ENCODE assay signal across 2 cellular contexts in the genomic region with DNA sequence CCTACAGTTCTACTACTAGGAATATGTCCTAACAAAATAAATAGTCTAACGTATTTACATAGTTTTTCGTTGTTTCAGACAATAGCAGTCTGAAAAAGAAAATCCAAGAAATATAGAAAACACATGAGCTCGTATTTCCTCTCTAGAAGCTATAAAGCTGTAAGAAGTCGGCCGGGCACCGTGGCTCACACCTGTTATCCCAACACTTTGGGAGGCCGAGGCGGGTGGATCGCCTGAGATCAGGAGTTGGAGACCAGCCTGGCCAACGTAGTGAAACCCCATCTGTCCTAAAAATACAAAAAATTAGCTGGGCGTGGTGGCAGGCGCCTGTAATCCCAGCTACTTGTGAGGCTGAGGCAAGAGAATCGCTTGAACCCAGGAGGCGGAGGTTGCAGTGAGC. TPM values are rescaled to one million over a fixed set of nuclear protein-coding genes. Genes with fewer than 3 reads are reported as not detected.
"Had no signal": no experiment of that assay in that cellular context is flagged by ENCODE, and none has a peak within 500 bp of the region (broad histone marks: within the 10 kb centered on the region; RNA-seq: fewer than 3 reads in every experiment).

No MANE protein-coding gene starts in this region.

RNA-seq across cellular contexts. Expression of a gene that starts 6.0 kb away (rescaled TPM):
- total RNA-seq: naive thymus-derived CD8-positive, alpha-beta T cell; natural killer cell treated with Interleukin-12 subunit alpha and Interleukin-12 subunit beta and Interleukin-15 and Interleukin-18, amount 100 ng/mL, for 72 hours had no signal
